Comparison of ENCODE assay signal across 15 cellular contexts in genomic region chrX:21734175-21734574, GRCh38. TPM values are rescaled to one million over a fixed set of nuclear protein-coding genes. Genes with fewer than 3 reads are reported as not detected.
DNase-seq lines count a peak whose midpoint lies in the region; ATAC-seq and TF ChIP-seq lines count a peak whose summit lies in the region.
"Had no signal": no experiment of that assay in that cellular context is flagged by ENCODE, and none has a peak within 500 bp of the region (broad histone marks: within the 10 kb centered on the region; RNA-seq: fewer than 3 reads in every experiment).

No MANE protein-coding gene starts in this region.

- peak; percentile 82 for DNase-seq in ELF-1 (ENCODE audit: low read depth, low spot score)
- DNase-seq in right lobe of liver, result peak in 1 of 3 donors; percentile 58
- DNase-seq in smooth muscle cell (lab: John Stamatoyannopoulos, UW; ENCODE audit: unreplicated experiment), result no peak
- no peak for DNase-seq in activated naive CD4-positive, alpha-beta T cell treated with anti-CD3 and anti-CD28 coated beads, Interleukin-2, amount 50 U/mL, for 72 hours (ENCODE audit: low spot score in 2 of 2)
- DNase-seq in lower leg skin (ENCODE audit: low spot score in 2 of 2), result no peak
- no peak for DNase-seq in NCI-H345 treated with DMSO at 0.1 percent for 48 hours (lab: John Stamatoyannopoulos, UW; ENCODE audit: unreplicated experiment)
- DNase-seq: BE2C; CD8-positive, alpha-beta T cell; IMR-90; Kasumi-1; NCI-H1436 treated with DMSO at 0.1 percent for 48 hours; NCI-H345; NCI-H69 had no signal

- peak overlapping the region; percentile 63 for H3K27ac ChIP-seq in VCaP
- H3K27ac ChIP-seq in right lobe of liver, result peak overlapping the region in 2 of 3 donors; percentile 26 to 41
- H3K27ac ChIP-seq in smooth muscle cell (ENCODE audit: low read depth), result peak overlapping the region; percentile 78
- H3K27ac ChIP-seq: SK-N-MC had no signal

- H3K79me2 ChIP-seq in smooth muscle cell (ENCODE audit: low read depth), result no peaks in the 10 kb centered on the region

- H2AFZ ChIP-seq in smooth muscle cell (ENCODE audit: low read depth), result no peak overlapping the region

- H3K9me3 ChIP-seq in right lobe of liver (no peaks in the 10 kb centered on the region), smooth muscle cell (replicated peaks; ENCODE audit: low read depth) (no peaks in the 10 kb centered on the region)
- H3K9me3 ChIP-seq: BE2C had no signal

- no peaks in the 10 kb centered on the region for H4K20me1 ChIP-seq in smooth muscle cell (ENCODE audit: low read depth)

- no peaks in the 10 kb centered on the region for H3K36me3 Mint-ChIP-seq in activated naive CD4-positive, alpha-beta T cell treated with anti-CD3 and anti-CD28 coated beads, Interleukin-2, amount 50 U/mL, for 72 hours
- H3K36me3 Mint-ChIP-seq: CD8-positive, alpha-beta T cell had no signal

- no peaks in the 10 kb centered on the region for H3K36me3 ChIP-seq in right lobe of liver
- H3K36me3 ChIP-seq in smooth muscle cell (ENCODE audit: low read depth), result no peaks in the 10 kb centered on the region
- H3K36me3 ChIP-seq: BE2C had no signal

- no peak for TF ChIP-seq POLR2A in right lobe of liver (IDR thresholded peaks at IDR 0.05)
- TF ChIP-seq POLR2A in lower leg skin (IDR thresholded peaks at IDR 0.05), result no peak

- H3K27ac Mint-ChIP-seq in activated naive CD4-positive, alpha-beta T cell treated with anti-CD3 and anti-CD28 coated beads, Interleukin-2, amount 50 U/mL, for 72 hours, result no peak overlapping the region
- H3K27ac Mint-ChIP-seq: CD8-positive, alpha-beta T cell had no signal

- no peaks in the 10 kb centered on the region for H3K27me3 ChIP-seq in right lobe of liver
- no peaks in the 10 kb centered on the region for H3K27me3 ChIP-seq in smooth muscle cell (ENCODE audit: low read depth)
- H3K27me3 ChIP-seq: BE2C had no signal

- H3K4me3 ChIP-seq in right lobe of liver, result no peak overlapping the region
- H3K4me3 ChIP-seq in smooth muscle cell, result no peak overlapping the region
- H3K4me3 ChIP-seq in lower leg skin (ENCODE audit: low read depth, poor library complexity, severe bottlenecking), result no peak overlapping the region
- H3K4me3 ChIP-seq: SK-N-MC had no signal

- peaks cover 0 to 8% (median 0%) of the 10 kb centered on the region in 4 donors for H3K4me1 ChIP-seq in right lobe of liver
- no peaks in the 10 kb centered on the region for H3K4me1 ChIP-seq in smooth muscle cell (ENCODE audit: low read depth)
- H3K4me1 ChIP-seq: BE2C had no signal

- no peak overlapping the region for H3K9ac ChIP-seq in smooth muscle cell (ENCODE audit: low read depth)

- H3F3A ChIP-seq in smooth muscle cell (ENCODE audit: low read depth), result no peaks in the 10 kb centered on the region

- peak; percentile 90 to 96 (median 92) for ATAC-seq in right lobe of liver
- no peak for ATAC-seq in activated naive CD4-positive, alpha-beta T cell treated with anti-CD3 and anti-CD28 coated beads, Interleukin-2, amount 50 U/mL, for 72 hours
- ATAC-seq: CD8-positive, alpha-beta T cell had no signal

- no peaks in the 10 kb centered on the region for H3K9me3 Mint-ChIP-seq in activated naive CD4-positive, alpha-beta T cell treated with anti-CD3 and anti-CD28 coated beads, Interleukin-2, amount 50 U/mL, for 72 hours
- H3K9me3 Mint-ChIP-seq: CD8-positive, alpha-beta T cell had no signal

- intact Hi-C loops in right lobe of liver (cut with DNase I) (no loop called here), lower leg skin (cut with DNase I; ENCODE audit: low total_unique reads) (no loop called here)

- no peak for TF ChIP-seq CTCF in VCaP (conservative IDR thresholded peaks at IDR 0.05)
- TF ChIP-seq CTCF in right lobe of liver (IDR thresholded peaks at IDR 0.05), result no peak
- no peak for TF ChIP-seq CTCF in smooth muscle cell (IDR thresholded peaks at IDR 0.05; ENCODE audit: borderline replicate concordance, insufficient read depth, poor library complexity, severe bottlenecking)
- no peak for TF ChIP-seq CTCF in lower leg skin (IDR thresholded peaks at IDR 0.05)

- 18% methylated on average over 1 of the region's 2 CpGs for WGBS in right lobe of liver (ENCODE audit: insufficient coverage, low coverage, low lambda C conversion rate, missing lambda C conversion rate)
- WGBS in smooth muscle cell (ENCODE audit: low lambda C conversion rate), result 45% methylated on average over 2 of the region's 2 CpGs
- 55 to 82% methylated on average over 2 of the region's 2 CpGs for WGBS in lower leg skin, 2 donors

- no peak overlapping the region for H3K4me2 ChIP-seq in smooth muscle cell

RNA-seq across cellular contexts. Expression of gene SMPX, which starts 23.7 kb away (rescaled TPM):
- total RNA-seq in right lobe of liver (1 to 10 TPM in 1 of 6 experiments, under 1 TPM in 4, not detected in 1; 0.32 to 1.1 (median 0.56) TPM), smooth muscle cell (not detected in 2 replicates), lower leg skin (not detected)
- 0.20 and 0.37 TPM in 2 replicates for polyA plus RNA-seq in smooth muscle cell
- total RNA-seq in activated naive CD4-positive, alpha-beta T cell treated with anti-CD3 and anti-CD28 coated beads, Interleukin-2, amount 50 U/mL, for 72 hours, result not detected
- total RNA-seq: CD8-positive, alpha-beta T cell; IMR-90 had no signal
- polyA plus RNA-seq: IMR-90 had no signal

Comparison
In these comparisons a context has a peak if more than half of its experiments do, and no peak if none do; other contexts are left out.
1. ATAC-seq: peak in right lobe of liver (4 of 4); none in activated naive CD4-positive, alpha-beta T cell treated with anti-CD3 and anti-CD28 coated beads, Interleukin-2, amount 50 U/mL, for 72 hours (0 of 2).
2. Peak in every context shown above with its lines, with median percentiles within 50 percentile points of each other: H3K27ac ChIP-seq.